Comparison of ENCODE assay signal across 2 cellular contexts in the genomic region with DNA sequence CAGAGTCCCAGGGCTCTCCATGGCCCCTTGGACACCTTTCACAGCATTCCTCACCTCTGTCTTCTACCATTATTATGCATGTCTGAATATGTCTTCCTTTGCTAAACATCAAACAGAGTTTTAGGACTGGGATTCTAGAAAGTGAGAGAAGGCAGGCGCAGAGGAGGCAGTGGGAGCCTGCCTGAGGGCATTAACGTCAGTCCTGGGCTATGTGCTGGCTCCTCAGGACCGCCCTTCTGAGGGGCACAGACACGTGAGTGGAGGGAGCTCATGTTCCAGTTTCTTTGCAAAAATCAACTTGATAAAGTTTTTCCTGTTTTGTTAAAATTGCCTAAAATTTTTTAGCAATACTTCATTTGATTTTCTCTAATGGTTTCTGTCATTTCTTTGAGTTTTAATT.
TF ChIP-seq lines count a peak whose summit lies in the region.

No MANE protein-coding gene starts in this region.

TF ChIP-seq in SK-N-SH, 30 proteins besides CTCF, POLR2A, EP300 and RAD21 (continued from another document):
- TF ChIP-seq, protein P1, sequence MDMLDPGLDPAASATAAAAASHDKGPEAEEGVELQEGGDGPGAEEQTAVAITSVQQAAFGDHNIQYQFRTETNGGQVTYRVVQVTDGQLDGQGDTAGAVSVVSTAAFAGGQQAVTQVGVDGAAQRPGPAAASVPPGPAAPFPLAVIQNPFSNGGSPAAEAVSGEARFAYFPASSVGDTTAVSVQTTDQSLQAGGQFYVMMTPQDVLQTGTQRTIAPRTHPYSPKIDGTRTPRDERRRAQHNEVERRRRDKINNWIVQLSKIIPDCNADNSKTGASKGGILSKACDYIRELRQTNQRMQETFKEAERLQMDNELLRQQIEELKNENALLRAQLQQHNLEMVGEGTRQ (IDR thresholded peaks at IDR 0.05; ENCODE audit: borderline replicate concordance, low read depth, low read length), result no peak
- no peak for TF ChIP-seq EZH2phosphoT487 (IDR thresholded peaks at IDR 0.05; ENCODE audit: borderline replicate concordance, low read depth)
- no peak for TF ChIP-seq NFIC (IDR thresholded peaks at IDR 0.05; ENCODE audit: borderline replicate concordance)
- TF ChIP-seq RCOR1 (IDR thresholded peaks at IDR 0.05; ENCODE audit: low read length), result no peak

TF ChIP-seq in SK-N-SH treated with all-trans-retinoic acid at 6 μM for 48 hours, 23 proteins besides CTCF, POLR2A, EP300 and RAD21 (continued from another document):
- no peak for TF ChIP-seq CSDC2 (CRISPR knock-in tag; IDR thresholded peaks at IDR 0.05)
- TF ChIP-seq ZFP30 (CRISPR knock-in tag; IDR thresholded peaks at IDR 0.05), result no peak
- TF ChIP-seq ZNF70 (CRISPR knock-in tag; IDR thresholded peaks at IDR 0.05), result no peak
- no peak for TF ChIP-seq RARB (CRISPR knock-in tag; IDR thresholded peaks at IDR 0.05)
- TF ChIP-seq OSR1 (CRISPR knock-in tag; IDR thresholded peaks at IDR 0.05), result no peak
- TF ChIP-seq TCF4 (CRISPR knock-in tag; IDR thresholded peaks at IDR 0.05; ENCODE audit: borderline replicate concordance), result no peak
